ENCODE assay signal across 17 cellular contexts in genomic region chr3:31639828-31640227, GRCh38.
"Had no signal": no experiment of that assay in that cellular context is flagged by ENCODE, and none has a peak within 500 bp of the region (broad histone marks: within the 10 kb centered on the region; RNA-seq: fewer than 3 reads in every experiment).

No MANE protein-coding gene starts in this region.

- H3K27ac ChIP-seq: epithelial cell of prostate, sigmoid colon had no signal

- DNase-seq: activated effector memory CD4-positive, alpha-beta T cell treated with Interleukin-2 at 50 U/mL for 16 hours; activated T-cell treated with anti-CD3 and anti-CD28 coated beads, Interleukin-2, amount 50 U/mL, for 1 hour; amygdala; effector memory CD4-positive, alpha-beta T cell; hypothalamus; mucosa of descending colon; naive thymus-derived CD8-positive, alpha-beta T cell; sigmoid colon; stimulated activated CD4-positive, alpha-beta T cell treated with anti-CD3 and anti-CD28 coated beads, Interleukin-2, amount 100 ng/mL, for 24 hours; stimulated activated naive CD4-positive, alpha-beta T cell treated with Interleukin-2 at 50 U/mL for 16 hours; T-helper 1 cell; trophoblast cell had no signal

- H3K4me3 Mint-ChIP-seq: activated naive CD8-positive, alpha-beta T cell; brain; naive thymus-derived CD8-positive, alpha-beta T cell had no signal

- H3K4me3 ChIP-seq: lung, mucosa of descending colon, sigmoid colon had no signal

- H3K27me3 ChIP-seq: sigmoid colon had no signal

- H3K27ac Mint-ChIP-seq: activated naive CD8-positive, alpha-beta T cell; brain; naive thymus-derived CD8-positive, alpha-beta T cell had no signal

- H3K9me3 Mint-ChIP-seq: brain; naive thymus-derived CD8-positive, alpha-beta T cell had no signal

- H3K9me3 ChIP-seq: mucosa of descending colon, sigmoid colon had no signal

- ATAC-seq: activated CD4-positive, CD25-positive, alpha-beta regulatory T cell treated with anti-CD3 and anti-CD28 coated beads, Interleukin-2, amount 50 U/mL, for 24 hours; mucosa of descending colon; naive thymus-derived CD8-positive, alpha-beta T cell had no signal

- H3K27me3 Mint-ChIP-seq: activated naive CD8-positive, alpha-beta T cell; brain; naive thymus-derived CD8-positive, alpha-beta T cell had no signal
